Comparison of ENCODE assay signal across 8 cellular contexts in the genomic region with DNA sequence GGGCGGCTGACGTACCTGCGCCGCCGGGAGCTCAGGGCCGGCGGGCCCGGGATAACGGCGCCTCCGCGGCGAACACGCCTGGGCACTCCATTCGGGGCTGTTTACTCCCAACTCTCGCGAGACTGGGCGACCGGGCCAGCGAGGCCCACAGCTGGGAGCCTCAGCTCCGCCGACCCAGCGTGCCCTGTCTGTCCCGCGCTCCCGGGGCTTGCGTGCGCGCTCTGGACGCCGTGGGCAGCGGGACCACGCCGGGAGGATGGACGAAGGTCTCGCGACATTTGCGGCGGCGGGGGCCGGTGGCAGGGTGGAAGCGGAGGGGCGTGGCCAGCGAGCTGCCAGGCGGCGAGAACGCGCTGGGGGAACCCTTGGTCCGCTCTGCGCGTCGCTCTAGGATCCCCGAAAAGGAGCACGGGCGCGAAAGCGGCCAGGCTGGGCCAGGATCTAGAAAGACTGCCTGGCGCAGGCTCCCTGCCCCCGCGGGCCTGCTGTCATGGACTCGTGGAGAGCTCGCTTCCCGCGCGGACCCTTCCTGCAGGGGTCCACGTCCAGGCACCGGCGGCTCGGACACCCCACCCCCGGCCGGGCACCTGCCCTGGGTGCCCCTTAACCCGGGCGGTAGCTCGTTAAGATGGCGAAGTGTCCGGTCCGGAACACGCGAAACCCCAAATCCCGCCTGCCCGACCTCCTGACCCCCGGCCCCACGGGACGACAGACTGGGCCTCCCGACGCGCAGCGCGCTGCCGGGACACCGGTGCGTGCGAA. TPM values are rescaled to one million over a fixed set of nuclear protein-coding genes. Genes with fewer than 3 reads are reported as not detected.
DNase-seq lines count a peak whose midpoint lies in the region; ATAC-seq, FAIRE-seq and TF ChIP-seq lines count a peak whose summit lies in the region.

A gene (minus strand): TSS at position 223 of the 762 bp plus-strand sequence. CDS start 15,159 bp downstream, outside the sequence.

- H3K36me3 ChIP-seq in adrenal gland (replicated peaks in 1 of 2) = peaks cover 0 to under 1% of the 10 kb centered on the region in 2 donors
- peaks cover 0 to 9% (median 0%) of the 10 kb centered on the region in 9 donors for H3K36me3 ChIP-seq in heart right ventricle
- no peaks in the 10 kb centered on the region for H3K36me3 ChIP-seq in upper lobe of right lung

- WGBS in adrenal gland, 4 donors = 0 to 1% (median 0%) methylated on average over 4 to 93 of the region's 93 CpGs
- 0% methylated on average over 76 to 93 of the region's 93 CpGs for WGBS in heart right ventricle, 2 donors

- ATAC-seq in HG02852 (IDR thresholded peaks at IDR 0.05; ENCODE audit: unreplicated experiment) = peak; percentile 84
- ATAC-seq in T-cell (replicated peaks in 1 of 4) = peak; percentile 86 to 91 (median 90)
- ATAC-seq in heart right ventricle = peak; percentile 98 to 100 (median 99)
- ATAC-seq in upper lobe of right lung = peak; percentile 98

- TF ChIP-seq CTCF in adrenal gland (IDR thresholded peaks at IDR 0.05) (peak in 1 of 6 experiments; percentile 54), heart right ventricle (IDR thresholded peaks at IDR 0.05) (peak in 2 of 9 donors; percentile 23 to 32), upper lobe of right lung (IDR thresholded peaks at IDR 0.05) (no peak)

- H3K9me3 ChIP-seq in adrenal gland (replicated peaks in 1 of 3) = no peaks in the 10 kb centered on the region
- H3K9me3 ChIP-seq in heart right ventricle = no peaks in the 10 kb centered on the region
- H3K9me3 ChIP-seq in upper lobe of right lung = no peaks in the 10 kb centered on the region

- peaks cover 29 to 36% (median 31%) of the 10 kb centered on the region in 3 donors for H3K4me1 Mint-ChIP-seq in T-cell

- H3K27ac ChIP-seq in adrenal gland = peak within 1 kb of the TSS; percentile 76 to 98 (median 92)
- H3K27ac ChIP-seq in heart right ventricle = peak within 1 kb of the TSS; percentile 76 to 98 (median 93)
- peak within 1 kb of the TSS; percentile 83 for H3K27ac ChIP-seq in upper lobe of right lung

- H3K27me3 ChIP-seq in adrenal gland (no peaks in the 10 kb centered on the region), heart right ventricle (no peaks in the 10 kb centered on the region), upper lobe of right lung (no peaks in the 10 kb centered on the region)

- DNase-seq in GM12892 (ENCODE audit: insufficient read length) (peak; percentile 91), NCI-H1436 treated with DMSO at 0.1 percent for 48 hours (lab: John Stamatoyannopoulos, UW) (peak; percentile 79), T-cell (peak; percentile 93 to 99 (median 96)), adrenal gland (peak; percentile 98 to 99 (median 98)), heart right ventricle (peak; percentile 98 to 99), posterior vena cava (ENCODE audit: low spot score) (peak; percentile 100), upper lobe of right lung (peak; percentile 99)

- peak within 1 kb of the TSS; percentile 92 for H3K27ac Mint-ChIP-seq in T-cell

- FAIRE-seq in GM12892 (lab: Jason Lieb, UNC) = peak; percentile 95

- intact Hi-C loops in adrenal gland (cut with DNase I) = no loop called here
- intact Hi-C loops in heart right ventricle (cut with DNase I) = loop anchor here in 4 of 10 donors (2.0 to 5.0 kb wide), 3 partner anchors 35 to 70 kb away; a partner anchor contains a TSS
- intact Hi-C loops in posterior vena cava (cut with DNase I) = no loop called here
- intact Hi-C loops in upper lobe of right lung (cut with DNase I) = no loop called here

- CTCF ChIA-PET in T-cell (lab: Charles Lee) = interaction anchor here (0.6 to 3.3 kb wide), 8 partner anchors 13 to 70 kb away, joined by 3 to 13 read pairs (median 5); a partner anchor contains a TSS

- no peaks in the 10 kb centered on the region for H3K9me3 Mint-ChIP-seq in T-cell

- TF ChIP-seq POLR2A in GM12892 (IDR thresholded peaks at IDR 0.05; ENCODE audit: low read depth, low read length) (peak; percentile 86), adrenal gland (IDR thresholded peaks at IDR 0.05) (peak; percentile 61 to 91)

- H3K36me3 Mint-ChIP-seq in T-cell = peaks cover 2% of the 10 kb centered on the region

- peak within 1 kb of the TSS; percentile 89 to 95 (median 90) for H3K4me3 Mint-ChIP-seq in T-cell

- H3K4me3 ChIP-seq in adrenal gland (peak within 1 kb of the TSS; percentile 53 to 98 (median 77)), heart right ventricle (peak within 1 kb of the TSS; percentile 73 to 98 (median 88)), upper lobe of right lung (peak within 1 kb of the TSS; percentile 71)

- POLR2A ChIA-PET in T-cell (lab: Charles Lee) = interaction anchor here in 1 of 2 donors (0.6 to 1.7 kb wide), 4 partner anchors 27 to 410 kb away, joined by 3 to 7 read pairs (median 4); a partner anchor contains a TSS

- H3K4me1 ChIP-seq in adrenal gland (replicated peaks in 1 of 2) = peaks cover 4 to 15% of the 10 kb centered on the region in 2 donors
- peaks cover 2 to 42% (median 28%) of the 10 kb centered on the region in 9 donors for H3K4me1 ChIP-seq in heart right ventricle
- peaks cover 23% of the 10 kb centered on the region for H3K4me1 ChIP-seq in upper lobe of right lung

- H3K27me3 Mint-ChIP-seq in T-cell = no peaks in the 10 kb centered on the region

RNA-seq across cellular contexts. Expression of the gene that starts here (rescaled TPM):
- polyA plus RNA-seq in GM12892 (2012; ENCODE audit: missing spikeins) = 24.6 TPM
- total RNA-seq in T-cell = 100 to 1,000 TPM; 122 to 142 (median 131) TPM
- total RNA-seq in adrenal gland = 100 to 1,000 TPM in 2 of 8 donors, 10 to 100 TPM in 6; 69.0 to 132 (median 88.4) TPM
- 10 to 100 TPM; 61.5 to 71.5 (median 65.3) TPM for polyA plus RNA-seq in adrenal gland
- total RNA-seq in heart right ventricle = 100 to 1,000 TPM in 1 of 10 donors, 10 to 100 TPM in 9; 55.9 to 122 (median 73.5) TPM
- 10 to 100 TPM; 41.4 to 45.1 TPM for polyA plus RNA-seq in heart right ventricle
- total RNA-seq in posterior vena cava = 10 to 100 TPM; 61.9 to 71.3 TPM
- total RNA-seq in upper lobe of right lung = 97.5 TPM

Comparison
In these comparisons a context has a peak if more than half of its experiments do, and no peak if none do; other contexts are left out.
1. Peak in every context shown above with its lines: DNase-seq, ATAC-seq, H3K4me3 ChIP-seq and H3K27ac ChIP-seq.